In genomic region chr2:105879798-105880300, GRCh38 we compare ENCODE assay signal across 1 cellular context.
TF ChIP-seq lines count a peak whose summit lies in the region.

No MANE protein-coding gene starts in this region.

TF ChIP-seq in GM23338, 12 proteins besides CTCF, POLR2A, EP300 and RAD21 (continued from another document):
- TF ChIP-seq ZNF462 (CRISPR knock-in tag; IDR thresholded peaks at IDR 0.05) = no peak
- TF ChIP-seq STAT1 (IDR thresholded peaks at IDR 0.05; ENCODE audit: unreplicated experiment) = no peak
- TF ChIP-seq, protein P1, sequence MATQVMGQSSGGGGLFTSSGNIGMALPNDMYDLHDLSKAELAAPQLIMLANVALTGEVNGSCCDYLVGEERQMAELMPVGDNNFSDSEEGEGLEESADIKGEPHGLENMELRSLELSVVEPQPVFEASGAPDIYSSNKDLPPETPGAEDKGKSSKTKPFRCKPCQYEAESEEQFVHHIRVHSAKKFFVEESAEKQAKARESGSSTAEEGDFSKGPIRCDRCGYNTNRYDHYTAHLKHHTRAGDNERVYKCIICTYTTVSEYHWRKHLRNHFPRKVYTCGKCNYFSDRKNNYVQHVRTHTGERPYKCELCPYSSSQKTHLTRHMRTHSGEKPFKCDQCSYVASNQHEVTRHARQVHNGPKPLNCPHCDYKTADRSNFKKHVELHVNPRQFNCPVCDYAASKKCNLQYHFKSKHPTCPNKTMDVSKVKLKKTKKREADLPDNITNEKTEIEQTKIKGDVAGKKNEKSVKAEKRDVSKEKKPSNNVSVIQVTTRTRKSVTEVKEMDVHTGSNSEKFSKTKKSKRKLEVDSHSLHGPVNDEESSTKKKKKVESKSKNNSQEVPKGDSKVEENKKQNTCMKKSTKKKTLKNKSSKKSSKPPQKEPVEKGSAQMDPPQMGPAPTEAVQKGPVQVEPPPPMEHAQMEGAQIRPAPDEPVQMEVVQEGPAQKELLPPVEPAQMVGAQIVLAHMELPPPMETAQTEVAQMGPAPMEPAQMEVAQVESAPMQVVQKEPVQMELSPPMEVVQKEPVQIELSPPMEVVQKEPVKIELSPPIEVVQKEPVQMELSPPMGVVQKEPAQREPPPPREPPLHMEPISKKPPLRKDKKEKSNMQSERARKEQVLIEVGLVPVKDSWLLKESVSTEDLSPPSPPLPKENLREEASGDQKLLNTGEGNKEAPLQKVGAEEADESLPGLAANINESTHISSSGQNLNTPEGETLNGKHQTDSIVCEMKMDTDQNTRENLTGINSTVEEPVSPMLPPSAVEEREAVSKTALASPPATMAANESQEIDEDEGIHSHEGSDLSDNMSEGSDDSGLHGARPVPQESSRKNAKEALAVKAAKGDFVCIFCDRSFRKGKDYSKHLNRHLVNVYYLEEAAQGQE (IDR thresholded peaks at IDR 0.05; ENCODE audit: unreplicated experiment) = no peak
- no peak for TF ChIP-seq POLR2AphosphoS5 (IDR thresholded peaks at IDR 0.05; ENCODE audit: low read depth)
- no peak for TF ChIP-seq EZH2phosphoT487 (IDR thresholded peaks at IDR 0.05; ENCODE audit: unreplicated experiment)
- TF ChIP-seq CREB1 (CRISPR knock-in tag; IDR thresholded peaks at IDR 0.05; ENCODE audit: low read depth) = no peak
- no peak for TF ChIP-seq JUNB (IDR thresholded peaks at IDR 0.05; ENCODE audit: unreplicated experiment)
- no peak for TF ChIP-seq EZH2 (IDR thresholded peaks at IDR 0.05; ENCODE audit: low read depth, unreplicated experiment)
- no peak for TF ChIP-seq ETS1 (IDR thresholded peaks at IDR 0.05)
- TF ChIP-seq ZNF331 (CRISPR knock-in tag; IDR thresholded peaks at IDR 0.05; ENCODE audit: low read depth) = no peak
- no peak for TF ChIP-seq ZNF114 (CRISPR knock-in tag; IDR thresholded peaks at IDR 0.05)
TF ChIP-seq in GM23338: peak in this region for 0.
